ENCODE assay signal across 12 cellular contexts in genomic region chrX:149804102-149804501, GRCh38. TPM values are rescaled to one million over a fixed set of nuclear protein-coding genes. Genes with fewer than 3 reads are reported as not detected.
"Had no signal": no experiment of that assay in that cellular context is flagged by ENCODE, and none has a peak within 500 bp of the region (broad histone marks: within the 10 kb centered on the region; RNA-seq: fewer than 3 reads in every experiment).

No MANE protein-coding gene starts in this region.

- H3K9me3 Mint-ChIP-seq: HFFc6 had no signal

- DNase-seq: GM23248, GOT3, H7, HFFc6, IMR-90, KBM-7 had no signal

- H2AFZ ChIP-seq: GM23248 had no signal

- FAIRE-seq: HTR-8/SVneo had no signal

- H3K27ac ChIP-seq: GM23248, KMS-11 had no signal

- ATAC-seq: HCT116 had no signal

- H3K36me3 ChIP-seq: HAP-1 had no signal

- H3K4me3 ChIP-seq: GM23248, HAP-1 had no signal

- H3K4me1 ChIP-seq: HAP-1 had no signal

- H3K27ac Mint-ChIP-seq: HFFc6 had no signal

- H3K4me3 Mint-ChIP-seq: HFFc6 had no signal

- H3K9ac ChIP-seq: GM23248, KMS-11 had no signal

- H3K9me3 ChIP-seq: HAP-1 had no signal

- H3K4me2 ChIP-seq: KMS-11 had no signal

RNA-seq across cellular contexts. Expression of gene MAGEA9, which starts 22.4 kb away (rescaled TPM):
- total RNA-seq: GM23248, H4, H7, HFFc6, HT-29, IMR-90 had no signal
- polyA plus RNA-seq: GM23248, IMR-90 had no signal

RNA-seq across cellular contexts. Expression of gene HSFX1, which starts 30.2 kb away (rescaled TPM):
- total RNA-seq: H4 had no signal
- polyA plus RNA-seq: GM23248 had no signal
